25 cellular contexts compared by ENCODE assay signal in the genomic region with DNA sequence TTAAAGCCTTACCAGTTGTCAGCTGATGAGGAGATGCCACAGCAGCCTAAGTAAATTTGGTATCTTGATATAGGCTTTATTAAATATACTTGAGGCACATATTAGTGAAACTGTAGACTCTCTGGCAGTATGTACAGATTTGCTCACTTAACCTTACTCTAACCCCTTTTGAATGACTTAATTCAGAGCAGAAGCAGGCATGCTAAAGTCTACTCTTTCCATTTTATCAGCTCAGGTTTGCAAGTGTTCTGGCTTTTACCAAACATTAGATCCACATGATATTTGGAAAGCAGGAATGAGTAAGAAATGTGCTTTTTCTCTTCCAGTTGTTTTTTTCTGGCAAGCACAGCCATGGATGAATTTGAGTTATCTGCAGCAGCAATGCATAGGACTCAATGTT.
"Had no signal": no experiment of that assay in that cellular context is flagged by ENCODE, and none has a peak within 500 bp of the region (broad histone marks: within the 10 kb centered on the region; RNA-seq: fewer than 3 reads in every experiment).

No MANE protein-coding gene starts in this region.

- H3K9ac ChIP-seq: neural progenitor cell, parathyroid adenoma had no signal

- H3K27me3 ChIP-seq: neural progenitor cell, ovary, right lobe of liver, sigmoid colon, suprapubic skin, testis, tibial artery, transverse colon, vagina had no signal

- H3K4me2 ChIP-seq: neural progenitor cell had no signal

- H3K9me3 ChIP-seq: ovary, psoas muscle, right lobe of liver, sigmoid colon, suprapubic skin, testis, transverse colon, vagina had no signal

- ATAC-seq: natural killer cell; psoas muscle; right cardiac atrium; right lobe of liver; stimulated activated effector memory CD8-positive, alpha-beta T cell treated with anti-CD3 and anti-CD28 coated beads, Interleukin-12 subunit alpha, Interleukin-12 subunit beta, amount 100 ng/mL, for 72 hours; stimulated activated naive B cell treated with anti-CD40 and anti-IgM and Interleukin-4, amounts not matched to agents 10 μg/mL and 1 μg/mL and 100 μg/mL, for 72 hours; stimulated activated naive CD8-positive, alpha-beta T cell treated with anti-CD3 and anti-CD28 coated beads, Interleukin-15, amount 100 ng/mL, for 72 hours; stimulated activated naive CD8-positive, alpha-beta T cell treated with anti-CD3 and anti-CD28 coated beads, Interleukin-15, Interleukin-2, amounts not matched to agents 100 U/mL and 50 U/mL, for 24 hours had no signal

- H2AFZ ChIP-seq: neural progenitor cell, parathyroid adenoma had no signal

- H3K4me1 ChIP-seq: neural progenitor cell, parathyroid adenoma, psoas muscle, right lobe of liver, sigmoid colon, suprapubic skin, testis, tibial artery, transverse colon, vagina had no signal

- H3K36me3 ChIP-seq: neural progenitor cell, ovary, right lobe of liver, sigmoid colon, suprapubic skin, tibial artery, transverse colon, vagina had no signal

- H3K4me3 ChIP-seq: neural progenitor cell, ovary, psoas muscle, right lobe of liver, sigmoid colon, suprapubic skin, testis, tibial artery, transverse colon, vagina had no signal

- DNase-seq: natural killer cell; occipital lobe; ovary; posterior cingulate gyrus; psoas muscle; right cardiac atrium; right lobe of liver; sigmoid colon; small intestine; stimulated activated CD4-positive, alpha-beta T cell treated with anti-CD3 and anti-CD28 coated beads, Interleukin-15, amount 100 ng/mL, for 24 hours; stimulated activated CD4-positive, alpha-beta T cell treated with anti-CD3 and anti-CD28 coated beads, Interleukin-2, amount 100 ng/mL, for 24 hours; stimulated activated CD4-positive, alpha-beta T cell treated with anti-CD3 and anti-CD28 coated beads, Interleukin-2, amount 100 ng/mL, for 48 hours; stimulated activated CD4-positive, alpha-beta T cell treated with anti-CD3 and anti-CD28 coated beads, Interleukin-4, amount 100 ng/mL, for 24 hours; stimulated activated naive B cell treated with anti-CD40 and anti-IgM and Interleukin-4, amounts not matched to agents 10 μg/mL and 1 μg/mL and 100 μg/mL, for 72 hours; stimulated activated naive CD8-positive, alpha-beta T cell treated with anti-CD3 and anti-CD28 coated beads, Interleukin-15, amount 100 ng/mL, for 72 hours; stimulated activated naive CD8-positive, alpha-beta T cell treated with anti-CD3 and anti-CD28 coated beads, Interleukin-15, Interleukin-2, amounts not matched to agents 100 U/mL and 50 U/mL, for 24 hours; substantia nigra; testis; tibial artery; transverse colon had no signal

- H3K79me2 ChIP-seq: parathyroid adenoma had no signal

- H3K27ac ChIP-seq: neural progenitor cell, ovary, parathyroid adenoma, psoas muscle, right lobe of liver, sigmoid colon, suprapubic skin, testis, tibial artery, transverse colon, vagina had no signal
